ENCODE assay signal across 14 cellular contexts in the genomic region with DNA sequence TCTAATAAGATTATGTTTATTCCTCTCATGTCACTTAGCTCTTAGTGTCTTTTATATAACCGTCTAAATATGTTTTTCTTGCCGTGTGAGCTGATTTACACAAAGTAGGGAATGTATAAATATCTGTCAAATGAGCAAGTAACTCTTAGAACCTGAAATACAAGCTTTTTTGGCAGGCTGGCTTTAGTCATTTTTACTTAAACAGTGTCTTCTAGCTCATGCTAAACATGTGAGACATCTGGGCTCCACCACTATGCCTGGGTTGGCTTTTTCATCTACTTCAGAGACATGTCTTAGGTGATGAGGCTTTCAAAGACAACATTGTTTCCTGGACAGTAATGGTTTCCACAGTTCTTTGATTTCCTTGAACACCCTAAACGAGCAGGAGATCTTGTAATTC.
"Had no signal": no experiment of that assay in that cellular context is flagged by ENCODE, and none has a peak within 500 bp of the region (broad histone marks: within the 10 kb centered on the region; RNA-seq: fewer than 3 reads in every experiment).

No MANE protein-coding gene starts in this region.

- H3K27ac ChIP-seq: colonic mucosa, heart left ventricle, thoracic aorta had no signal

- DNase-seq: colonic mucosa; endodermal cell; foreskin melanocyte; heart left ventricle; hippocampal formation; kidney glomerular epithelial cell; natural killer cell; posterior cingulate gyrus; stimulated activated CD4-positive, alpha-beta T cell treated with anti-CD3 and anti-CD28 coated beads, Interleukin-12 subunit alpha, Interleukin-12 subunit beta, amount 100 ng/mL, for 4 hours; stimulated activated naive CD4-positive, alpha-beta T cell; stomach; substantia nigra had no signal

- H3K36me3 ChIP-seq: colonic mucosa, heart left ventricle, stomach, thoracic aorta had no signal

- H3K27me3 ChIP-seq: colonic mucosa, heart left ventricle, stomach had no signal

- H3K4me1 ChIP-seq: colonic mucosa had no signal

- ATAC-seq: heart left ventricle, natural killer cell, sciatic nerve had no signal

- H3K9me3 ChIP-seq: colonic mucosa, stomach, thoracic aorta had no signal

- H3K4me3 ChIP-seq: colonic mucosa, heart left ventricle, stomach, thoracic aorta had no signal
